ENCODE assay signal across 8 cellular contexts in the genomic region with DNA sequence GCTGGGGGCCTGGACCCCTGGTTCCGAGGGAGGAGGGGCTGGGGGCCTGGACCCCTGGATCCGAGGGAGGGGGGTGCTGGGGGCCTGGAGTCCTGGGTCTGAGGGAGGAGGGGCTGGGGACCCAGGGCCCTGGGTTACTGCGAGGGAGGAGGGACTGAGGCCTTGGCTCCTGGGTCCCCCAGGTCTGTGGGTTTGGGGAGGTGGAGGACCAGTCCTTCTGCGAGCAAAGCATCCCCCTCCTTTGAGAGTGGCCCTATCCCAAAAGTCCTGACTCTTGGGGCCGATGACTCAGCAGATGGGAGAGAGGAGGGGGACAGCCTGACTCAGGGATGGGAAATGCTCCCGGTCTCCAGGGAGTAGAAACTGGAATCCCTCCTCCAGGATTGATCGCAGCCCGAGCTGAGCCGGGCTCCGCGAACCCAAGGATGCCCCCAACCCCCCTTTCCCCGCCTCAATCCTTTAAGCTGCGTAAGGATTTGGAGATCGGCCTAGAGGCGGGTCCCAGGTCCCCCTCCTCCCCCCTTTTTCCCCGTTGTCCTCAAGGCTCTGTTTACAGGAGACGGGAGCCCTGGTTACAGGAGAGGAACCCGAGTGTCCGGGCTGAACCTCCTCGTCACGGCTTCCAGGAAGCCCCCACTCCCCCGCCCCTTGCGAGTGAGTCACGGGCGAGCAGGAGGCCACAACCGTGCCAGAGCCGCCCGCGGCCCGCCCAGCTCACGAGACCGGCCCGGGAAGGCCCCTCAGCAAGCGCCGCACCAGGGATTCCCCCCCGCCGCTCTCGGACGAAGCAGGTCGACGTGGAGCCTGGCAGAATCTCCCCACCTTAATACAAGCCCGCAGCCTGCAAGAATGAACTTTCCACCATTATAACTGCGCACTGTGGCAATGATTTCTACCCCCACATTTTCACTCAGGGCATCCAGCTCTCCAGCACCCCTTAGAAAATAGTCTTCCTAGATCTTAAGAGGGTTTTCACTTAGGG. TPM values are rescaled to one million over a fixed set of nuclear protein-coding genes. Genes with fewer than 3 reads are reported as not detected.
DNase-seq lines count a peak whose midpoint lies in the region; TF ChIP-seq lines count a peak whose summit lies in the region.

No MANE protein-coding gene starts in this region.

- DNase-seq in COLO668 (lab: John Stamatoyannopoulos, UW; ENCODE audit: unreplicated experiment) (peak; percentile 93), H7 (peak; percentile 91), NCI-H510A (lab: John Stamatoyannopoulos, UW) (peak; percentile 78), coronary artery (ENCODE audit: low spot score) (peak; percentile 100), NCI-H2196 (lab: John Stamatoyannopoulos, UW; ENCODE audit: unreplicated experiment) (no peak)
- DNase-seq in activated CD4-positive, alpha-beta T cell treated with anti-CD3 and anti-CD28 coated beads, Interleukin-2, amount 50 U/mL, for 1 hour, result peak; percentile 98
- DNase-seq in stimulated activated CD4-positive, alpha-beta T cell treated with anti-CD3 and anti-CD28 coated beads, Interleukin-2, amount 100 ng/mL, for 4 hours (ENCODE audit: low read depth), result peak; percentile 94

- H3K27me3 ChIP-seq in H7 (ENCODE audit: control insufficient read depth, insufficient read depth, low read length) (no peaks in the 10 kb centered on the region), liver (ENCODE audit: control insufficient read depth in 4 of 4, insufficient read depth in 4 of 4, low read length in 3 of 4) (no peaks in the 10 kb centered on the region)

- H3K4me1 ChIP-seq in liver (ENCODE audit: control insufficient read depth in 4 of 4, insufficient read depth in 4 of 4, low read length in 3 of 4), result peaks cover 12 to 29% (median 21%) of the 10 kb centered on the region in 4 donors

- no peak for TF ChIP-seq RAD21 in liver (IDR thresholded peaks at IDR 0.05)

- peak overlapping the region; percentile 74 to 75 for H3K9ac ChIP-seq in liver (ENCODE audit: low read depth in 1 of 2, low read length in 2 of 2)

- H3K36me3 ChIP-seq in H7 (replicated peaks; ENCODE audit: control insufficient read depth, insufficient read depth, low read length), result peaks cover 4% of the 10 kb centered on the region
- peaks cover 0 to 9% (median 0%) of the 10 kb centered on the region in 4 donors for H3K36me3 ChIP-seq in liver (ENCODE audit: control insufficient read depth in 4 of 4, insufficient read depth in 3 of 4, low read depth in 1 of 4, low read length in 3 of 4)

- 46% methylated on average over 43 of the region's 43 CpGs for WGBS in liver

- H3K27ac ChIP-seq in coronary artery, result peak overlapping the region; percentile 99 to 100
- peak overlapping the region; percentile 96 to 98 for H3K27ac ChIP-seq in liver (ENCODE audit: low read depth in 1 of 2, low read length in 2 of 2)

- TF ChIP-seq CTCF in coronary artery (IDR thresholded peaks at IDR 0.05) (no peak), liver (IDR thresholded peaks at IDR 0.05; ENCODE audit: low read depth, low read length, missing input control) (no peak)

- H3K4me3 ChIP-seq in H7 (ENCODE audit: insufficient read depth, low read depth, low read length) (peak overlapping the region; percentile 62), coronary artery (peak overlapping the region; percentile 73), liver (ENCODE audit: low read depth in 1 of 3, low read length in 3 of 3) (peak overlapping the region; percentile 20 to 36 (median 35))

- H3K9me3 ChIP-seq in liver (ENCODE audit: control insufficient read depth in 4 of 4, low read length in 3 of 4), result no peaks in the 10 kb centered on the region

TF ChIP-seq in liver, 16 proteins besides CTCF, POLR2A, EP300 and RAD21:
- TF ChIP-seq YY1 (IDR thresholded peaks at IDR 0.05) (no peak), GABPA (IDR thresholded peaks at IDR 0.05 in 1 of 2, conservative IDR thresholded peaks at IDR 0.05 in 1 of 2) (no peak), JUND (IDR thresholded peaks at IDR 0.05) (peak; percentile 90 to 94), TAF1 (conservative IDR thresholded peaks at IDR 0.05) (no peak), FOXA1 (IDR thresholded peaks at IDR 0.05) (no peak), NR2F2 (IDR thresholded peaks at IDR 0.05) (no peak), HNF4A (conservative IDR thresholded peaks at IDR 0.05) (no peak), EGR1 (IDR thresholded peaks at IDR 0.05; ENCODE audit: low read depth in 2 of 2) (peak in 1 of 2 donors; percentile 30), FOXA2 (IDR thresholded peaks at IDR 0.05) (no peak), RXRA (IDR thresholded peaks at IDR 0.05) (peak in 1 of 2 donors; percentile 42), HNF4G (IDR thresholded peaks at IDR 0.05) (no peak), SP1 (IDR thresholded peaks at IDR 0.05) (peak; percentile 70)
- TF ChIP-seq, protein P1, sequence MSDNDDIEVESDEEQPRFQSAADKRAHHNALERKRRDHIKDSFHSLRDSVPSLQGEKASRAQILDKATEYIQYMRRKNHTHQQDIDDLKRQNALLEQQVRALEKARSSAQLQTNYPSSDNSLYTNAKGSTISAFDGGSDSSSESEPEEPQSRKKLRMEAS (IDR thresholded peaks at IDR 0.05), result peak; percentile 31
- TF ChIP-seq, protein P2, sequence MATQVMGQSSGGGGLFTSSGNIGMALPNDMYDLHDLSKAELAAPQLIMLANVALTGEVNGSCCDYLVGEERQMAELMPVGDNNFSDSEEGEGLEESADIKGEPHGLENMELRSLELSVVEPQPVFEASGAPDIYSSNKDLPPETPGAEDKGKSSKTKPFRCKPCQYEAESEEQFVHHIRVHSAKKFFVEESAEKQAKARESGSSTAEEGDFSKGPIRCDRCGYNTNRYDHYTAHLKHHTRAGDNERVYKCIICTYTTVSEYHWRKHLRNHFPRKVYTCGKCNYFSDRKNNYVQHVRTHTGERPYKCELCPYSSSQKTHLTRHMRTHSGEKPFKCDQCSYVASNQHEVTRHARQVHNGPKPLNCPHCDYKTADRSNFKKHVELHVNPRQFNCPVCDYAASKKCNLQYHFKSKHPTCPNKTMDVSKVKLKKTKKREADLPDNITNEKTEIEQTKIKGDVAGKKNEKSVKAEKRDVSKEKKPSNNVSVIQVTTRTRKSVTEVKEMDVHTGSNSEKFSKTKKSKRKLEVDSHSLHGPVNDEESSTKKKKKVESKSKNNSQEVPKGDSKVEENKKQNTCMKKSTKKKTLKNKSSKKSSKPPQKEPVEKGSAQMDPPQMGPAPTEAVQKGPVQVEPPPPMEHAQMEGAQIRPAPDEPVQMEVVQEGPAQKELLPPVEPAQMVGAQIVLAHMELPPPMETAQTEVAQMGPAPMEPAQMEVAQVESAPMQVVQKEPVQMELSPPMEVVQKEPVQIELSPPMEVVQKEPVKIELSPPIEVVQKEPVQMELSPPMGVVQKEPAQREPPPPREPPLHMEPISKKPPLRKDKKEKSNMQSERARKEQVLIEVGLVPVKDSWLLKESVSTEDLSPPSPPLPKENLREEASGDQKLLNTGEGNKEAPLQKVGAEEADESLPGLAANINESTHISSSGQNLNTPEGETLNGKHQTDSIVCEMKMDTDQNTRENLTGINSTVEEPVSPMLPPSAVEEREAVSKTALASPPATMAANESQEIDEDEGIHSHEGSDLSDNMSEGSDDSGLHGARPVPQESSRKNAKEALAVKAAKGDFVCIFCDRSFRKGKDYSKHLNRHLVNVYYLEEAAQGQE (IDR thresholded peaks at IDR 0.05), result peak; percentile 45
- TF ChIP-seq, protein P3, sequence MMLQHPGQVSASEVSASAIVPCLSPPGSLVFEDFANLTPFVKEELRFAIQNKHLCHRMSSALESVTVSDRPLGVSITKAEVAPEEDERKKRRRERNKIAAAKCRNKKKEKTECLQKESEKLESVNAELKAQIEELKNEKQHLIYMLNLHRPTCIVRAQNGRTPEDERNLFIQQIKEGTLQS (IDR thresholded peaks at IDR 0.05), result no peak
- TF ChIP-seq, protein P4, sequence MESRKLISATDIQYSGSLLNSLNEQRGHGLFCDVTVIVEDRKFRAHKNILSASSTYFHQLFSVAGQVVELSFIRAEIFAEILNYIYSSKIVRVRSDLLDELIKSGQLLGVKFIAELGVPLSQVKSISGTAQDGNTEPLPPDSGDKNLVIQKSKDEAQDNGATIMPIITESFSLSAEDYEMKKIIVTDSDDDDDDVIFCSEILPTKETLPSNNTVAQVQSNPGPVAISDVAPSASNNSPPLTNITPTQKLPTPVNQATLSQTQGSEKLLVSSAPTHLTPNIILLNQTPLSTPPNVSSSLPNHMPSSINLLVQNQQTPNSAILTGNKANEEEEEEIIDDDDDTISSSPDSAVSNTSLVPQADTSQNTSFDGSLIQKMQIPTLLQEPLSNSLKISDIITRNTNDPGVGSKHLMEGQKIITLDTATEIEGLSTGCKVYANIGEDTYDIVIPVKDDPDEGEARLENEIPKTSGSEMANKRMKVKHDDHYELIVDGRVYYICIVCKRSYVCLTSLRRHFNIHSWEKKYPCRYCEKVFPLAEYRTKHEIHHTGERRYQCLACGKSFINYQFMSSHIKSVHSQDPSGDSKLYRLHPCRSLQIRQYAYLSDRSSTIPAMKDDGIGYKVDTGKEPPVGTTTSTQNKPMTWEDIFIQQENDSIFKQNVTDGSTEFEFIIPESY (IDR thresholded peaks at IDR 0.05), result no peak
TF ChIP-seq in liver: peak in this region for 6.

RNA-seq across cellular contexts. Expression of a gene that starts 3.0 kb away (rescaled TPM):
- 2.2 and 6.4 TPM in 2 replicates for total RNA-seq in H7 (2014; rRNA removed; shearing (Covaris generic))
- 1 to 10 TPM; 3.6 to 9.0 TPM for total RNA-seq in liver
- 10 to 100 TPM; 62.0 to 91.9 TPM for polyA plus RNA-seq in liver

RNA-seq across cellular contexts. Expression of a gene that starts 8.8 kb away (rescaled TPM):
- 34.2 and 90.9 TPM in 2 replicates for total RNA-seq in H7 (2014; rRNA removed; shearing (Covaris generic))
- total RNA-seq in liver, result 1 to 10 TPM; 3.7 to 4.5 TPM
- 1 to 10 TPM; 2.1 to 2.2 TPM for polyA plus RNA-seq in liver

RNA-seq across cellular contexts. Expression of a gene that starts 12.4 kb away (rescaled TPM):
- total RNA-seq in H7 (2014; rRNA removed; shearing (Covaris generic)), result 38.2 and 41.6 TPM in 2 replicates
- 10 to 100 TPM; 11.0 to 13.8 TPM for total RNA-seq in liver
- 10 to 100 TPM; 21.0 to 24.2 TPM for polyA plus RNA-seq in liver

RNA-seq across cellular contexts. Expression of a gene that starts 12.7 kb away (rescaled TPM):
- total RNA-seq in H7 (2014; rRNA removed; shearing (Covaris generic)), result 20.7 and 21.6 TPM in 2 replicates
- 10 to 100 TPM; 13.7 to 16.7 TPM for total RNA-seq in liver
- 10 to 100 TPM; 21.2 to 29.4 TPM for polyA plus RNA-seq in liver

RNA-seq across cellular contexts. Expression of a gene that starts 32.1 kb away (rescaled TPM):
- 42.4 and 55.8 TPM in 2 replicates for total RNA-seq in H7 (2014; rRNA removed; shearing (Covaris generic))
- total RNA-seq in liver, result 100 to 1,000 TPM; 109 to 111 TPM
- polyA plus RNA-seq in liver, result 1,000 to 10,000 TPM in 1 of 2 donors, 100 to 1,000 TPM in 1; 324 to 1,094 TPM
